ENCODE assay signal across 26 cellular contexts in the genomic region with DNA sequence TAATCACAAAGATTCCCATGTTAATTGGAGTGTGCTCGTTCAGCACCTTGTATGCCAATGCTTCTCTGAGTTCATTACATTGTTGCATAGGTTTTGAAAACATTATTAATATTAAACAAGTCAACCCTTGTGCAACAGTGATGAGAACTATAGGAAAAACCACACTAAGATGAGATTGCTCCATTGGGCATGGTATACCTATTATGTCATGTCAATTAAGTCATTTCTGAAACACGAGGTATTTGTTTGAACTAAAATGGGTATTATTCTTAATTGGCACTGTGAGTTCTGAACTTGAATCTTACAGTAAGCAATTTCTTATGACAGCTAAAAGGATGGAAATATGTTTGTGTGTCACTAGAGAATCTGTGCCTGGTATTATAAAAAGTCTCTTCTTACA.
"Had no signal": no experiment of that assay in that cellular context is flagged by ENCODE, and none has a peak within 500 bp of the region (broad histone marks: within the 10 kb centered on the region; RNA-seq: fewer than 3 reads in every experiment).

No MANE protein-coding gene starts in this region.

- H3K9me3 ChIP-seq: ovary, psoas muscle, right atrium auricular region, right lobe of liver, sigmoid colon, stomach, suprapubic skin, testis, tibial artery, transverse colon, upper lobe of right lung, uterus had no signal

- H3K27me3 ChIP-seq: neural progenitor cell, ovary, right atrium auricular region, right lobe of liver, sigmoid colon, stomach, suprapubic skin, testis, tibial artery, transverse colon, upper lobe of right lung, uterus had no signal

- H3K4me1 ChIP-seq: neural progenitor cell, parathyroid adenoma, right atrium auricular region, right lobe of liver, stomach, testis, transverse colon, upper lobe of right lung, uterus had no signal

- DNase-seq: naive thymus-derived CD4-positive, alpha-beta T cell; natural killer cell; occipital lobe; ovary; posterior cingulate gyrus; psoas muscle; right lobe of liver; sigmoid colon; small intestine; stimulated activated CD4-positive, alpha-beta T cell treated with anti-CD3 and anti-CD28 coated beads, Interleukin-15, amount 100 ng/mL, for 24 hours; stimulated activated CD4-positive, alpha-beta T cell treated with anti-CD3 and anti-CD28 coated beads, Interleukin-2, amount 100 ng/mL, for 24 hours; stimulated activated CD4-positive, alpha-beta T cell treated with anti-CD3 and anti-CD28 coated beads, Interleukin-2, amount 100 ng/mL, for 48 hours; stimulated activated CD4-positive, alpha-beta T cell treated with anti-CD3 and anti-CD28 coated beads, Interleukin-4, amount 100 ng/mL, for 24 hours; stimulated activated naive B cell treated with anti-CD40 and anti-IgM and Interleukin-4, amounts not matched to agents 10 μg/mL and 1 μg/mL and 100 μg/mL, for 72 hours; stimulated activated naive CD4-positive, alpha-beta T cell treated with Interleukin-2 at 50 U/mL for 16 hours; stomach; testis; tibial artery; transverse colon; upper lobe of right lung; uterus had no signal

- H3K36me3 ChIP-seq: neural progenitor cell, ovary, right atrium auricular region, right lobe of liver, sigmoid colon, stomach, suprapubic skin, tibial artery, transverse colon, upper lobe of right lung, uterus had no signal

- H3K4me3 ChIP-seq: neural progenitor cell, ovary, psoas muscle, right atrium auricular region, right lobe of liver, sigmoid colon, stomach, suprapubic skin, testis, tibial artery, transverse colon, upper lobe of right lung, uterus had no signal

- H3K27ac ChIP-seq: neural progenitor cell, ovary, parathyroid adenoma, psoas muscle, right atrium auricular region, right lobe of liver, sigmoid colon, stomach, suprapubic skin, testis, tibial artery, transverse colon, upper lobe of right lung, uterus had no signal

- ATAC-seq: naive thymus-derived CD4-positive, alpha-beta T cell; natural killer cell; psoas muscle; right lobe of liver; stimulated activated effector memory CD8-positive, alpha-beta T cell treated with anti-CD3 and anti-CD28 coated beads, Interleukin-12 subunit alpha, Interleukin-12 subunit beta, amount 100 ng/mL, for 72 hours; stimulated activated naive B cell treated with anti-CD40 and anti-IgM and Interleukin-4, amounts not matched to agents 10 μg/mL and 1 μg/mL and 100 μg/mL, for 72 hours; upper lobe of right lung had no signal
